1 cellular context compared by ENCODE assay signal in the genomic region with DNA sequence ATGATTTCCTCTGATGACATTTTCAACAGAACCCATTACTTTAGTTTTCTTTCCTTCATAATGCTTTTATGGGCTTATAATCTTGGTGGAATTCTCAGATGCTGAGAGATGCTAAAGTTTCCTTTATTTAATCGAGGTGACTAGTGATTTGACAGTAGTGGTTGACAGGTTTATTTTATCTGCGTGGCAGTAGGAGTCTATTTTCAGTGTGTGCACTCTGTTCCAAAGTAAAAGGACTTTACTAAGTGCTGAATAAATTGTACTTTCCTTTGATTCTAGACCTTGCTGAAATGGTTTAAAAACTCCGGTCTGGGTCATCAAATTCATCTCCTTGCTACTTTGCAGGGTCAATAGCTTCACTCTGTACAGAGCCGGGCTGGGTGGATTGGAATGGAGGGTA.
TF ChIP-seq lines count a peak whose summit lies in the region.

No MANE protein-coding gene starts in this region.

TF ChIP-seq in SK-N-SH treated with all-trans-retinoic acid at 6 μM for 48 hours, 23 proteins besides CTCF, POLR2A, EP300 and RAD21 (continued from another document):
- TF ChIP-seq, protein P1, sequence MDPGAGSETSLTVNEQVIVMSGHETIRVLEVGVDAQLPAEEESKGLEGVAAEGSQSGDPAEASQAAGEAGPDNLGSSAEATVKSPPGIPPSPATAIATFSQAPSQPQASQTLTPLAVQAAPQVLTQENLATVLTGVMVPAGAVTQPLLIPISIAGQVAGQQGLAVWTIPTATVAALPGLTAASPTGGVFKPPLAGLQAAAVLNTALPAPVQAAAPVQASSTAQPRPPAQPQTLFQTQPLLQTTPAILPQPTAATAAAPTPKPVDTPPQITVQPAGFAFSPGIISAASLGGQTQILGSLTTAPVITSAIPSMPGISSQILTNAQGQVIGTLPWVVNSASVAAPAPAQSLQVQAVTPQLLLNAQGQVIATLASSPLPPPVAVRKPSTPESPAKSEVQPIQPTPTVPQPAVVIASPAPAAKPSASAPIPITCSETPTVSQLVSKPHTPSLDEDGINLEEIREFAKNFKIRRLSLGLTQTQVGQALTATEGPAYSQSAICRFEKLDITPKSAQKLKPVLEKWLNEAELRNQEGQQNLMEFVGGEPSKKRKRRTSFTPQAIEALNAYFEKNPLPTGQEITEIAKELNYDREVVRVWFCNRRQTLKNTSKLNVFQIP (CRISPR knock-in tag; IDR thresholded peaks at IDR 0.05; ENCODE audit: borderline replicate concordance, low read depth): no peak
- no peak for TF ChIP-seq PPARA (CRISPR knock-in tag; IDR thresholded peaks at IDR 0.05; ENCODE audit: borderline replicate concordance)
- no peak for TF ChIP-seq SNAI2 (CRISPR knock-in tag; IDR thresholded peaks at IDR 0.05)
- no peak for TF ChIP-seq ISL1 (CRISPR knock-in tag; IDR thresholded peaks at IDR 0.05)
- TF ChIP-seq ZNF70 (CRISPR knock-in tag; IDR thresholded peaks at IDR 0.05): no peak
- TF ChIP-seq, protein P2, sequence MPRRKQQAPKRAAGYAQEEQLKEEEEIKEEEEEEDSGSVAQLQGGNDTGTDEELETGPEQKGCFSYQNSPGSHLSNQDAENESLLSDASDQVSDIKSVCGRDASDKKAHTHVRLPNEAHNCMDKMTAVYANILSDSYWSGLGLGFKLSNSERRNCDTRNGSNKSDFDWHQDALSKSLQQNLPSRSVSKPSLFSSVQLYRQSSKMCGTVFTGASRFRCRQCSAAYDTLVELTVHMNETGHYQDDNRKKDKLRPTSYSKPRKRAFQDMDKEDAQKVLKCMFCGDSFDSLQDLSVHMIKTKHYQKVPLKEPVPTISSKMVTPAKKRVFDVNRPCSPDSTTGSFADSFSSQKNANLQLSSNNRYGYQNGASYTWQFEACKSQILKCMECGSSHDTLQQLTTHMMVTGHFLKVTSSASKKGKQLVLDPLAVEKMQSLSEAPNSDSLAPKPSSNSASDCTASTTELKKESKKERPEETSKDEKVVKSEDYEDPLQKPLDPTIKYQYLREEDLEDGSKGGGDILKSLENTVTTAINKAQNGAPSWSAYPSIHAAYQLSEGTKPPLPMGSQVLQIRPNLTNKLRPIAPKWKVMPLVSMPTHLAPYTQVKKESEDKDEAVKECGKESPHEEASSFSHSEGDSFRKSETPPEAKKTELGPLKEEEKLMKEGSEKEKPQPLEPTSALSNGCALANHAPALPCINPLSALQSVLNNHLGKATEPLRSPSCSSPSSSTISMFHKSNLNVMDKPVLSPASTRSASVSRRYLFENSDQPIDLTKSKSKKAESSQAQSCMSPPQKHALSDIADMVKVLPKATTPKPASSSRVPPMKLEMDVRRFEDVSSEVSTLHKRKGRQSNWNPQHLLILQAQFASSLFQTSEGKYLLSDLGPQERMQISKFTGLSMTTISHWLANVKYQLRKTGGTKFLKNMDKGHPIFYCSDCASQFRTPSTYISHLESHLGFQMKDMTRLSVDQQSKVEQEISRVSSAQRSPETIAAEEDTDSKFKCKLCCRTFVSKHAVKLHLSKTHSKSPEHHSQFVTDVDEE (CRISPR knock-in tag; IDR thresholded peaks at IDR 0.05): no peak
- TF ChIP-seq ZFP3 (CRISPR knock-in tag; IDR thresholded peaks at IDR 0.05): no peak
- no peak for TF ChIP-seq ZNF8 (CRISPR knock-in tag; IDR thresholded peaks at IDR 0.05)
- no peak for TF ChIP-seq OSR1 (CRISPR knock-in tag; IDR thresholded peaks at IDR 0.05)
- no peak for TF ChIP-seq CSDC2 (CRISPR knock-in tag; IDR thresholded peaks at IDR 0.05)
- TF ChIP-seq, protein P3, sequence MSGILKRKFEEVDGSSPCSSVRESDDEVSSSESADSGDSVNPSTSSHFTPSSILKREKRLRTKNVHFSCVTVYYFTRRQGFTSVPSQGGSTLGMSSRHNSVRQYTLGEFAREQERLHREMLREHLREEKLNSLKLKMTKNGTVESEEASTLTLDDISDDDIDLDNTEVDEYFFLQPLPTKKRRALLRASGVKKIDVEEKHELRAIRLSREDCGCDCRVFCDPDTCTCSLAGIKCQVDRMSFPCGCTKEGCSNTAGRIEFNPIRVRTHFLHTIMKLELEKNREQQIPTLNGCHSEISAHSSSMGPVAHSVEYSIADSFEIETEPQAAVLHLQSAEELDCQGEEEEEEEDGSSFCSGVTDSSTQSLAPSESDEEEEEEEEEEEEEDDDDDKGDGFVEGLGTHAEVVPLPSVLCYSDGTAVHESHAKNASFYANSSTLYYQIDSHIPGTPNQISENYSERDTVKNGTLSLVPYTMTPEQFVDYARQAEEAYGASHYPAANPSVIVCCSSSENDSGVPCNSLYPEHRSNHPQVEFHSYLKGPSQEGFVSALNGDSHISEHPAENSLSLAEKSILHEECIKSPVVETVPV (CRISPR knock-in tag; IDR thresholded peaks at IDR 0.05): no peak
- no peak for TF ChIP-seq ARNTL (CRISPR knock-in tag; IDR thresholded peaks at IDR 0.05; ENCODE audit: borderline replicate concordance, low read depth)
- no peak for TF ChIP-seq BACH2 (CRISPR knock-in tag; IDR thresholded peaks at IDR 0.05; ENCODE audit: borderline replicate concordance)
